Comparison of ENCODE assay signal across 12 cellular contexts in genomic region chr1:187413770-187414169, GRCh38.
A peak's percentile ranks its signal among the peaks of the same experiment; 100 is the strongest.
DNase-seq lines count a peak whose midpoint lies in the region; ATAC-seq and TF ChIP-seq lines count a peak whose summit lies in the region.
"Had no signal": no experiment of that assay in that cellular context is flagged by ENCODE, and none has a peak within 500 bp of the region (broad histone marks: within the 10 kb centered on the region; RNA-seq: fewer than 3 reads in every experiment).

No MANE protein-coding gene starts in this region.

- peaks cover 18% of the 10 kb centered on the region for H3K4me1 Mint-ChIP-seq in GM23338
- peaks cover 40% of the 10 kb centered on the region for H3K4me1 Mint-ChIP-seq in WTC11
- H3K4me1 Mint-ChIP-seq in activated CD4-positive, alpha-beta T cell treated with anti-CD3 and anti-CD28 coated beads, Interleukin-2, amount 10 ng/mL, durations not matched to agents 24 days and 14 days, result no peaks in the 10 kb centered on the region
- H3K4me1 Mint-ChIP-seq: immature natural killer cell had no signal

- no peak overlapping the region for H2AK5ac ChIP-seq in mesenchymal stem cell (ENCODE audit: low read length, severe bottlenecking)

- H3K27ac Mint-ChIP-seq in GM23338, result no peak overlapping the region
- no peak overlapping the region for H3K27ac Mint-ChIP-seq in WTC11
- no peak overlapping the region for H3K27ac Mint-ChIP-seq in activated CD4-positive, alpha-beta T cell treated with anti-CD3 and anti-CD28 coated beads, Interleukin-2, amount 10 ng/mL, durations not matched to agents 24 days and 14 days
- H3K27ac Mint-ChIP-seq: activated T-cell treated with anti-CD3 and anti-CD28 coated beads, Interleukin-2, amount 50 U/mL, for 72 hours; immature natural killer cell had no signal

- no peak overlapping the region for H2BK120ac ChIP-seq in mesenchymal stem cell (ENCODE audit: low read depth, low read length)

- H3K79me1 ChIP-seq in mesenchymal stem cell (replicated peaks; ENCODE audit: low read length, poor library complexity, severe bottlenecking), result no peaks in the 10 kb centered on the region

- H2BK5ac ChIP-seq in mesenchymal stem cell (ENCODE audit: low read depth, low read length, poor library complexity, severe bottlenecking), result no peak overlapping the region

- no peak for TF ChIP-seq POLR2A in erythroblast (IDR thresholded peaks at IDR 0.05; ENCODE audit: low read length)

- H3K9me3 Mint-ChIP-seq in GM23338, result peaks cover 2% of the 10 kb centered on the region; the same call in 1 of the 3 replicates
- H3K9me3 Mint-ChIP-seq in WTC11, result peaks cover 9% of the 10 kb centered on the region
- no peaks in the 10 kb centered on the region for H3K9me3 Mint-ChIP-seq in activated CD4-positive, alpha-beta T cell treated with anti-CD3 and anti-CD28 coated beads, Interleukin-2, amount 10 ng/mL, durations not matched to agents 24 days and 14 days

- H3K9ac ChIP-seq in mesenchymal stem cell (ENCODE audit: low read length), result no peak overlapping the region

- DNase-seq in GM23338 (ENCODE audit: low spot score), result peak; percentile 27
- peak; percentile 2 for DNase-seq in NCI-H2196 (lab: John Stamatoyannopoulos, UW; ENCODE audit: unreplicated experiment)
- DNase-seq in WTC11 (ENCODE audit: low spot score), result no peak
- DNase-seq in mesenchymal stem cell, result peak; percentile 9
- DNase-seq in activated CD4-positive, alpha-beta T cell treated with anti-CD3 and anti-CD28 coated beads, Interleukin-2, amount 10 ng/mL, durations not matched to agents 24 days and 14 days, result no peak
- no peak for DNase-seq in cerebellar nuclear complex (lab: John Stamatoyannopoulos, UW)
- DNase-seq in erythroblast (lab: John Stamatoyannopoulos, UW), result no peak
- no peak for DNase-seq in HK-2 (ENCODE audit: unreplicated experiment)
- DNase-seq: activated T-cell treated with anti-CD3 and anti-CD28 coated beads, Interleukin-2, amount 50 U/mL, for 72 hours; immature natural killer cell; KBM-7 had no signal

- H3K9me2 ChIP-seq in GM23338 (ENCODE audit: insufficient read depth), result 0 out of 2 replicates have a peak, but pooled peaks cover 4% of the 10 kb centered on the region

- no peak overlapping the region for H3K4me2 ChIP-seq in GM23338
- no peak overlapping the region for H3K4me2 ChIP-seq in mesenchymal stem cell (ENCODE audit: low read length, poor library complexity, severe bottlenecking)

- H3K9me3 ChIP-seq in mesenchymal stem cell (ENCODE audit: control insufficient read depth, low read length), result no peaks in the 10 kb centered on the region
- H3K9me3 ChIP-seq: vagina had no signal

- no peak overlapping the region for H3K18ac ChIP-seq in mesenchymal stem cell (ENCODE audit: low read depth in 1 of 2, low read length in 2 of 2)

- no peak overlapping the region for H3K23ac ChIP-seq in mesenchymal stem cell (ENCODE audit: low read length in 2 of 2)

- H4K20me1 ChIP-seq in GM23338 (replicated peaks; ENCODE audit: insufficient read depth), result no peaks in the 10 kb centered on the region

- no peak overlapping the region for H2BK15ac ChIP-seq in mesenchymal stem cell (ENCODE audit: low read depth, poor library complexity, severe bottlenecking)

- H2BK12ac ChIP-seq in mesenchymal stem cell (ENCODE audit: low read length in 2 of 2), result no peak overlapping the region

- TF ChIP-seq CTCF in GM23338 (conservative IDR thresholded peaks at IDR 0.05; ENCODE audit: low read depth in 2 of 2) (peak; percentile 57 to 72), WTC11 (IDR thresholded peaks at IDR 0.05) (0 out of 2 replicates have a peak, but pooled peaks have one; percentile 21)

- no peak overlapping the region for H4K91ac ChIP-seq in mesenchymal stem cell (ENCODE audit: low read length)

- no peak overlapping the region for H3K4ac ChIP-seq in mesenchymal stem cell (ENCODE audit: low read depth in 1 of 2, low read length in 2 of 2)

- intact Hi-C loops in activated CD4-positive, alpha-beta T cell treated with anti-CD3 and anti-CD28 coated beads, Interleukin-2, amount 10 ng/mL, durations not matched to agents 24 days and 14 days (cut with micrococcal nuclease), result no loop called here

- H3K4me3 ChIP-seq in GM23338, result no peak overlapping the region
- no peak overlapping the region for H3K4me3 ChIP-seq in mesenchymal stem cell (ENCODE audit: insufficient read depth in 1 of 2, low read depth in 1 of 2, low read length in 2 of 2)
- H3K4me3 ChIP-seq: vagina had no signal

- ATAC-seq in GM23338 (no peak), WTC11 (no peak; the same call in 1 of the 2 replicates)
- ATAC-seq: activated T-cell treated with anti-CD3 and anti-CD28 coated beads, Interleukin-2, amount 50 U/mL, for 72 hours had no signal

- H3K4me1 ChIP-seq in GM23338 (ENCODE audit: insufficient read depth) (peaks cover 7% of the 10 kb centered on the region; the same call in 1 of the 2 replicates), mesenchymal stem cell (ENCODE audit: control insufficient read depth, insufficient read depth, low read depth, low read length) (no peaks in the 10 kb centered on the region)
- H3K4me1 ChIP-seq: vagina had no signal

- CTCF ChIA-PET in WTC11 (lab: Charles Lee), result interaction anchor here (0.6 to 1.3 kb wide), 4 partner anchors 17 to 515 kb away, joined by 3 to 7 read pairs (median 4); no protein-coding TSS in a partner anchor

- POLR2A ChIA-PET in WTC11 (lab: Charles Lee), result no interaction called here

- H3K4me3 Mint-ChIP-seq in GM23338 (no peak overlapping the region), WTC11 (no peak overlapping the region)
- H3K4me3 Mint-ChIP-seq in activated CD4-positive, alpha-beta T cell treated with anti-CD3 and anti-CD28 coated beads, Interleukin-2, amount 10 ng/mL, durations not matched to agents 24 days and 14 days, result no peak overlapping the region
- H3K4me3 Mint-ChIP-seq: activated T-cell treated with anti-CD3 and anti-CD28 coated beads, Interleukin-2, amount 50 U/mL, for 72 hours; immature natural killer cell had no signal

- WGBS in mesenchymal stem cell, result no CpG with 5 or more reads among the region's 2 CpGs

- H4K8ac ChIP-seq in mesenchymal stem cell (ENCODE audit: low read length), result no peak overlapping the region

- no peaks in the 10 kb centered on the region for H3K36me3 ChIP-seq in GM23338 (ENCODE audit: insufficient read depth)
- H3K36me3 ChIP-seq in mesenchymal stem cell (ENCODE audit: control insufficient read depth in 1 of 2, insufficient read depth in 2 of 2, low read depth in 1 of 2, low read length in 2 of 2), result no peaks in the 10 kb centered on the region
- H3K36me3 ChIP-seq: vagina had no signal

- H3K27me3 ChIP-seq in GM23338 (ENCODE audit: insufficient read depth), result no peaks in the 10 kb centered on the region
- no peaks in the 10 kb centered on the region for H3K27me3 ChIP-seq in mesenchymal stem cell (ENCODE audit: control insufficient read depth in 1 of 2, insufficient read depth in 1 of 2, low read length in 2 of 2)
- H3K27me3 ChIP-seq: vagina had no signal

- no peak overlapping the region for H3K14ac ChIP-seq in mesenchymal stem cell (ENCODE audit: low read length in 2 of 2)

- no peaks in the 10 kb centered on the region for H3K79me2 ChIP-seq in GM23338 (replicated peaks; ENCODE audit: insufficient read depth)

- H3K27me3 Mint-ChIP-seq in GM23338 (ENCODE audit: insufficient read depth, low read depth, poor library complexity) (no peaks in the 10 kb centered on the region), WTC11 (ENCODE audit: low read depth) (no peaks in the 10 kb centered on the region)
- no peaks in the 10 kb centered on the region for H3K27me3 Mint-ChIP-seq in activated CD4-positive, alpha-beta T cell treated with anti-CD3 and anti-CD28 coated beads, Interleukin-2, amount 10 ng/mL, durations not matched to agents 24 days and 14 days

- H3K27ac ChIP-seq in GM23338 (ENCODE audit: low read depth), result no peak overlapping the region
- no peak overlapping the region for H3K27ac ChIP-seq in mesenchymal stem cell (ENCODE audit: low read length, poor library complexity, severe bottlenecking)
- H3K27ac ChIP-seq: vagina had no signal

- H3K36me3 Mint-ChIP-seq in GM23338 (ENCODE audit: low read depth), result no peaks in the 10 kb centered on the region; the same call in 2 of the 3 replicates
- H3K36me3 Mint-ChIP-seq in WTC11, result peaks cover 4% of the 10 kb centered on the region; the same call in 1 of the 2 replicates
- no peaks in the 10 kb centered on the region for H3K36me3 Mint-ChIP-seq in activated CD4-positive, alpha-beta T cell treated with anti-CD3 and anti-CD28 coated beads, Interleukin-2, amount 10 ng/mL, durations not matched to agents 24 days and 14 days (ENCODE audit: low read depth)

- no peaks in the 10 kb centered on the region for H3F3A ChIP-seq in GM23338 (replicated peaks; ENCODE audit: low read depth)

- no peak overlapping the region for H2AFZ ChIP-seq in GM23338
- H2AFZ ChIP-seq in mesenchymal stem cell (ENCODE audit: low read depth, low read length), result no peak overlapping the region

TF ChIP-seq in GM23338, 12 proteins besides CTCF, POLR2A, EP300 and RAD21 (continues in another document):
- TF ChIP-seq CREB1 (CRISPR knock-in tag; IDR thresholded peaks at IDR 0.05; ENCODE audit: low read depth), result no peak

TF ChIP-seq in WTC11, 78 proteins besides CTCF, POLR2A, EP300 and RAD21 (continues in another document):
- TF ChIP-seq ZNF219 (CRISPR knock-in tag; IDR thresholded peaks at IDR 0.05; ENCODE audit: borderline replicate concordance) (no peak), SOX15 (CRISPR knock-in tag; IDR thresholded peaks at IDR 0.05) (no peak), ZNF317 (CRISPR knock-in tag; IDR thresholded peaks at IDR 0.05; ENCODE audit: borderline replicate concordance, low read depth) (no peak), ELF4 (CRISPR knock-in tag; IDR thresholded peaks at IDR 0.05; ENCODE audit: low read depth) (no peak), FOXJ3 (CRISPR knock-in tag; IDR thresholded peaks at IDR 0.05; ENCODE audit: borderline replicate concordance) (no peak), E2F1 (CRISPR knock-in tag; IDR thresholded peaks at IDR 0.05) (no peak), CREB1 (CRISPR knock-in tag; IDR thresholded peaks at IDR 0.05) (no peak), RELA (CRISPR knock-in tag; IDR thresholded peaks at IDR 0.05; ENCODE audit: borderline replicate concordance) (no peak), TEAD1 (CRISPR knock-in tag; IDR thresholded peaks at IDR 0.05) (no peak), JAZF1 (CRISPR knock-in tag; IDR thresholded peaks at IDR 0.05) (no peak)

Comparison
In these comparisons a context has a peak if more than half of its experiments do, and no peak if none do; other contexts are left out.
1. DNase-seq: peak in GM23338 (single experiment), NCI-H2196 (single experiment) and mesenchymal stem cell (single experiment); none in WTC11 (single experiment), activated CD4-positive, alpha-beta T cell treated with anti-CD3 and anti-CD28 coated beads, Interleukin-2, amount 10 ng/mL, durations not matched to agents 24 days and 14 days (single experiment), cerebellar nuclear complex (0 of 2), erythroblast (0 of 2) and HK-2 (single experiment).